In the genomic region with DNA sequence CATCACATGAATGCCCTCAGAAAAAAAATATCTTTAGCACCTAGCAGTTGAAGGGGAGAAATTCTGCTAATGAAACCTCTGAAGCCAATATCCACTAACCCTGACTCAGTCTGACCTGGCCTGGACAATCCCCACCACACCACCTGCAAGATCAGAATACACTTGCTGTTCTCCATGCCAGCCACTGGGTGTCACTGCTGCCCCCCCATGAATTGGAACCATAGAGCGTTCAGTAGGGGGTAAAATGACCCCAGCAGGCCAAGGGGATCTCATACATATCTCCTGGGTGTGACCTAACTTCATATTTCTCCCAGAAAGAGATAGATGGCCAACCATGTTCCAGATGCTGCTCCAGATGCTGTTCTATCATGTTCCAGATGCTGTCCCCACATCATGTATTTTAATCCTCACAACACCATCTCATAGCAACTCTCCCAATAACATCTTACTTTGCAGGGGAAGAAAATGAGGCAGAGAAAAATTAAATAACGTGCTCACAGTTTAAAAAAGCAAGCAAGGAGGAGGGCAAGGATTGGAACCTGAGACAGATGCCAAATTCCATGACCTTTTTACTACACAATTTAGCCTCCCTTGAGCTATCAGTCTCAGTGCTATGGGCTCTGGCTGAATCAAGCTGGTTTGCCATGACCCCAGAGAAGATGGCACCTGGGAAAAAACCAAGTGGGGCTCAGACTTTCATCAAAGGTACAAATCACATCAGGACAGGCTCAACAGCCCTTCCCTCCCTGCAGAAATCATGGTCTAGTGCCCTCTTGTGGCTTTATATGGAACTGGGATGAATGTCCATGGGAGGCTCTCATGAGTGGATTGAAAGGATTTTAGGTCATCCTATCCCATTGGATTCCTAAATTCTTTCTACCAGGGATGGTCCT, we compare ENCODE assay signal across 8 cellular contexts. TPM values are rescaled to one million over a fixed set of nuclear protein-coding genes. Genes with fewer than 3 reads are reported as not detected.
DNase-seq lines count a peak whose midpoint lies in the region; ATAC-seq and TF ChIP-seq lines count a peak whose summit lies in the region.

No MANE protein-coding gene starts in this region.

- no peaks in the 10 kb centered on the region for H3K36me3 Mint-ChIP-seq in CD8-positive, alpha-beta T cell
- H3K36me3 Mint-ChIP-seq in activated T-helper 17 cell treated with anti-CD3 and anti-CD28 coated beads, Interleukin-2, amount 50 U/mL, for 72 hours (ENCODE audit: low read depth) = no peaks in the 10 kb centered on the region

- no peaks in the 10 kb centered on the region for H3K27me3 ChIP-seq in CD8-positive, alpha-beta T cell (ENCODE audit: insufficient read depth, low read length)

- peaks cover 6% of the 10 kb centered on the region for H3K4me1 Mint-ChIP-seq in CD8-positive, alpha-beta T cell (ENCODE audit: low read depth)
- peaks cover 10% of the 10 kb centered on the region for H3K4me1 Mint-ChIP-seq in activated T-helper 17 cell treated with anti-CD3 and anti-CD28 coated beads, Interleukin-2, amount 50 U/mL, for 72 hours

- H3K9me3 ChIP-seq in CD8-positive, alpha-beta T cell (ENCODE audit: low read length) = no peaks in the 10 kb centered on the region

- H3K27ac Mint-ChIP-seq in CD8-positive, alpha-beta T cell = no peak overlapping the region
- no peak overlapping the region for H3K27ac Mint-ChIP-seq in activated T-helper 17 cell treated with anti-CD3 and anti-CD28 coated beads, Interleukin-2, amount 50 U/mL, for 72 hours

- H3K27ac ChIP-seq in CD8-positive, alpha-beta T cell (ENCODE audit: low read depth, low read length) = no peak overlapping the region

- no peak overlapping the region for H3K4me3 Mint-ChIP-seq in CD8-positive, alpha-beta T cell
- H3K4me3 Mint-ChIP-seq in activated T-helper 17 cell treated with anti-CD3 and anti-CD28 coated beads, Interleukin-2, amount 50 U/mL, for 72 hours = no peak overlapping the region

- in situ Hi-C loops in KBM-7 (cut with MboI; ENCODE audit: low pct_unique_long_range_greater_than_20kb, low sequenced_read_pairs) = no loop called here

- no peak overlapping the region for H3K4me3 ChIP-seq in CD8-positive, alpha-beta T cell (ENCODE audit: low read depth, low read length)

- POLR2A ChIA-PET in CD8-positive, alpha-beta T cell (lab: Charles Lee) = no interaction called here

- no peaks in the 10 kb centered on the region for H3K4me1 ChIP-seq in CD8-positive, alpha-beta T cell (ENCODE audit: insufficient read depth, low read length)

- H3K36me3 ChIP-seq in CD8-positive, alpha-beta T cell (ENCODE audit: insufficient read depth, low read length) = no peaks in the 10 kb centered on the region

- CTCF ChIA-PET in CD8-positive, alpha-beta T cell (lab: Charles Lee) = interaction anchor here (0.6 to 4.3 kb wide), 6 partner anchors 9 to 62 kb away, joined by 3 to 26 read pairs (median 5); no protein-coding TSS in a partner anchor

- ATAC-seq in CD8-positive, alpha-beta T cell = no peak
- ATAC-seq in GM18511 (IDR thresholded peaks at IDR 0.05; ENCODE audit: unreplicated experiment) (peak; percentile 63), left colon (peak; percentile 47), GM19324 (IDR thresholded peaks at IDR 0.05; ENCODE audit: low FRiP score, unreplicated experiment) (no peak), left ventricle myocardium superior (no peak)
- ATAC-seq in activated T-helper 17 cell treated with anti-CD3 and anti-CD28 coated beads, Interleukin-2, amount 50 U/mL, for 72 hours (replicated peaks) = peak; percentile 42

- TF ChIP-seq CTCF in CD8-positive, alpha-beta T cell (IDR thresholded peaks at IDR 0.05) = peak; percentile 54

- H3K9me3 Mint-ChIP-seq in CD8-positive, alpha-beta T cell = no peaks in the 10 kb centered on the region
- H3K9me3 Mint-ChIP-seq in activated T-helper 17 cell treated with anti-CD3 and anti-CD28 coated beads, Interleukin-2, amount 50 U/mL, for 72 hours = no peaks in the 10 kb centered on the region

- H3K27me3 Mint-ChIP-seq in CD8-positive, alpha-beta T cell (ENCODE audit: low read depth) = peaks cover 13% of the 10 kb centered on the region
- H3K27me3 Mint-ChIP-seq in activated T-helper 17 cell treated with anti-CD3 and anti-CD28 coated beads, Interleukin-2, amount 50 U/mL, for 72 hours = peaks cover 22% of the 10 kb centered on the region

- intact Hi-C loops in CD8-positive, alpha-beta T cell (cut with DNase I, micrococcal nuclease) = no loop called here
- intact Hi-C loops in left colon (cut with DNase I, micrococcal nuclease) (no loop called here), left ventricle myocardium superior (cut with micrococcal nuclease) (loop anchor here (10.0 kb wide), 1 partner anchor 1619 kb away; no protein-coding TSS in a partner anchor)

- no peak for DNase-seq in CD8-positive, alpha-beta T cell
- DNase-seq in KBM-7 (peak; percentile 69), left colon (no peak), 8988T (no peak), left ventricle myocardium superior (no peak)

RNA-seq across cellular contexts. Expression of gene NTRK3, which starts 12.4 kb away (rescaled TPM):
- not detected for total RNA-seq in CD8-positive, alpha-beta T cell
- under 1 TPM in 1 of 2 donors, not detected in 1; 0.53 TPM for total RNA-seq in activated T-helper 17 cell treated with anti-CD3 and anti-CD28 coated beads, Interleukin-2, amount 50 U/mL, for 72 hours
- total RNA-seq in left colon (1 to 10 TPM in 1 of 2 donors, under 1 TPM in 1; 0.55 to 1.3 TPM), left ventricle myocardium superior (4.0 TPM)

Comparison
In these comparisons a context has a peak if more than half of its experiments do, and no peak if none do; other contexts are left out.
1. ATAC-seq: peak in GM18511 (single experiment), activated T-helper 17 cell treated with anti-CD3 and anti-CD28 coated beads, Interleukin-2, amount 50 U/mL, for 72 hours (single experiment) and left colon (single experiment); none in CD8-positive, alpha-beta T cell (single experiment), GM19324 (single experiment) and left ventricle myocardium superior (single experiment).